ENCODE assay signal across 1 cellular context in the genomic region with DNA sequence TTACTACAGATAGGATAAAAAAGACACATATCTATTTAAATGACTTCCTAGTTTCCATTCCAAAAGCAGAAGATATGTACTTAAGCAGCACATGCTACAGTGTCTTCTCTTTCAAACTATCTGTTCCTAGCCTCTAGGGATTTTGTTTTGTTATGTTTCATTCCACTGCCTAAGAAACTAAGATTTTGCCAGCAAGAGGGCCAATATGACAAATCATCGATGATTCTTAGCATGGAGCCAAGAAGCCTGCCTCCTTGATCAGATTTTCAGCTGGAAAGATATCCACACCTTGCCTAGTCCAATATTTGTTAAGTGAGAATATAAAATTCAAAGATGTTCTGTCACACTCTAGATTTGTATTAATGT.
TF ChIP-seq lines count a peak whose summit lies in the region.

No MANE protein-coding gene starts in this region.

TF ChIP-seq in H1, 55 proteins besides CTCF, POLR2A, EP300 and RAD21:
- TF ChIP-seq CEBPB (IDR thresholded peaks at IDR 0.05; ENCODE audit: low read depth, low read length) (no peak), CTBP2 (IDR thresholded peaks at IDR 0.05; ENCODE audit: borderline replicate concordance, insufficient read depth, insufficient read length, low read length) (no peak), SUZ12 (IDR thresholded peaks at IDR 0.05; ENCODE audit: low read length) (no peak), CREB1 (IDR thresholded peaks at IDR 0.05) (no peak), TAF7 (optimal IDR thresholded peaks at IDR 0.05; ENCODE audit: borderline replicate concordance, low read depth, low read length) (no peak), TEAD4 (IDR thresholded peaks at IDR 0.05; ENCODE audit: low read depth, low read length) (no peak), MAFK (IDR thresholded peaks at IDR 0.05; ENCODE audit: low read depth, low read length) (no peak), GABPA (IDR thresholded peaks at IDR 0.05; ENCODE audit: borderline replicate concordance, insufficient read depth, low read length) (no peak), YY1 (IDR thresholded peaks at IDR 0.05; ENCODE audit: low read depth, low read length) (no peak), RNF2 (IDR thresholded peaks at IDR 0.05; ENCODE audit: borderline replicate concordance, low read depth, low read length, missing control alignments, poor library complexity, severe bottlenecking) (no peak), RXRA (IDR thresholded peaks at IDR 0.05; ENCODE audit: insufficient read depth, low read depth, low read length) (no peak), CHD2 (IDR thresholded peaks at IDR 0.05; ENCODE audit: low read length) (no peak), FOSL1 (IDR thresholded peaks at IDR 0.05; ENCODE audit: insufficient read depth, low read depth, low read length) (no peak), SP2 (IDR thresholded peaks at IDR 0.05; ENCODE audit: low read length) (no peak), EGR1 (IDR thresholded peaks at IDR 0.05; ENCODE audit: borderline replicate concordance, low read depth, low read length) (no peak)
- TF ChIP-seq, protein P1, sequence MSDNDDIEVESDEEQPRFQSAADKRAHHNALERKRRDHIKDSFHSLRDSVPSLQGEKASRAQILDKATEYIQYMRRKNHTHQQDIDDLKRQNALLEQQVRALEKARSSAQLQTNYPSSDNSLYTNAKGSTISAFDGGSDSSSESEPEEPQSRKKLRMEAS (IDR thresholded peaks at IDR 0.05), result no peak
